ENCODE assay signal across 8 cellular contexts in the genomic region with DNA sequence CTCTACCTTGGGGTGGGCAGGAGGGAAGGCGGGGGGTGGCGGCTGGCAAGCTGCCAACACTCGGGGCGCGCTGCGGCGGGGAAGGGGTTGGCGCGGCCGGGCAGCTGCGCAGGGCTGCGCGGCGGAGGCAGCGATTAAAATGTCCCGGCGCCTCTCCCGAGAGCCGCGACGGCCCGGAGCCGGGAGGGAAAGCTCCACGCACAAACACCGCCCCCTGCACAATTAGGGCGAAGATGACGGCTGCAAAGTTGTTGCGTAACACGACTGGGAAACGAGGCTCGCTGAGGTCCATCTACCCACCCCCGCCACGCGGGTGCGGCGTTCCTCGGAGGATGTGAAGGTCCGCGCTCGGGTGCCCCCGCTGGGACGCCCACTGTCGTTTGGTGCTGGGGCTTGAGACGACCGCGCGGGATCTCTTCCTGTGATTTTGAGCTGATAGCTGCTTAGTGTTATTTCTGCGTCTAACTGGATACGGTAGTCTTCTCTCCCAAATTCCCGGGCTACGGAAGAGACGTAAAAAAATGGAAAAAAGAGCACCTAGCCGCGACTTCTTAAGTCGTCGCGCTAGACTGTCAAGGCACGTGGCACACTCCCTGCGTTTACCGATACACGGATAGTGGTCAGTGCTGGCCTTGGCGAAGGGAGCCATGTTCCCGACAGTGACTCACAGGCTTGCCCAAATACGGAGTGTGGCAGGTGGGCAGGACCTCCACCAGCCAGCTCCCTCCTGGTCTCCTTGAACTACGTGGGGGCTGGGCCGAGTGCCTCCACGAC. TPM values are rescaled to one million over a fixed set of nuclear protein-coding genes. Genes with fewer than 3 reads are reported as not detected.
DNase-seq lines count a peak whose midpoint lies in the region; ATAC-seq and TF ChIP-seq lines count a peak whose summit lies in the region.

No MANE protein-coding gene starts in this region.

- no peaks in the 10 kb centered on the region; the same call in 1 of the 2 replicates for H3K4me1 ChIP-seq in SJCRH30
- H3K4me1 ChIP-seq in thymus (ENCODE audit: control insufficient read depth, insufficient read depth, low read length): peaks cover 15% of the 10 kb centered on the region

- no peaks in the 10 kb centered on the region for H3K9me3 Mint-ChIP-seq in activated naive CD8-positive, alpha-beta T cell treated with anti-CD3 and anti-CD28 coated beads for 36 hours
- H3K9me3 Mint-ChIP-seq in glutamatergic neuron (ENCODE audit: unreplicated experiment): peaks cover 25% of the 10 kb centered on the region

- peak overlapping the region; percentile 76 for H3K27ac Mint-ChIP-seq in activated naive CD8-positive, alpha-beta T cell treated with anti-CD3 and anti-CD28 coated beads for 36 hours
- H3K27ac Mint-ChIP-seq in glutamatergic neuron (ENCODE audit: unreplicated experiment): peak overlapping the region; percentile 84

- DNase-seq in NCI-H2081 (lab: John Stamatoyannopoulos, UW) (peak; percentile 18 to 49), NCI-H2081 treated with DMSO at 0.1 percent for 48 hours (lab: John Stamatoyannopoulos, UW) (no peak), SJCRH30 (peak; percentile 59 to 67), glutamatergic neuron (peak; percentile 56), occipital lobe (lab: John Stamatoyannopoulos, UW) (peak; percentile 68)
- peak; percentile 65 for DNase-seq in activated naive CD8-positive, alpha-beta T cell treated with anti-CD3 and anti-CD28 coated beads for 36 hours

- peaks cover 45% of the 10 kb centered on the region for H3K4me1 Mint-ChIP-seq in activated naive CD8-positive, alpha-beta T cell treated with anti-CD3 and anti-CD28 coated beads for 36 hours
- H3K4me1 Mint-ChIP-seq in glutamatergic neuron (ENCODE audit: low read depth, unreplicated experiment): peaks cover 18% of the 10 kb centered on the region

- peaks cover 45% of the 10 kb centered on the region for H3K27me3 Mint-ChIP-seq in activated naive CD8-positive, alpha-beta T cell treated with anti-CD3 and anti-CD28 coated beads for 36 hours
- peaks cover 28% of the 10 kb centered on the region for H3K27me3 Mint-ChIP-seq in glutamatergic neuron (ENCODE audit: unreplicated experiment)

- H3K4me3 Mint-ChIP-seq in activated naive CD8-positive, alpha-beta T cell treated with anti-CD3 and anti-CD28 coated beads for 36 hours: peak overlapping the region; percentile 81
- H3K4me3 Mint-ChIP-seq in glutamatergic neuron (ENCODE audit: unreplicated experiment): peak overlapping the region; percentile 96

- peak overlapping the region; percentile 95 for H3K4me3 ChIP-seq in SJCRH30
- H3K4me3 ChIP-seq in thymus (ENCODE audit: low read length): peak overlapping the region; percentile 83

- ATAC-seq in HG03196 (IDR thresholded peaks at IDR 0.05; ENCODE audit: unreplicated experiment): peak; percentile 12

- peaks cover 8% of the 10 kb centered on the region for H3K36me3 Mint-ChIP-seq in activated naive CD8-positive, alpha-beta T cell treated with anti-CD3 and anti-CD28 coated beads for 36 hours
- peaks cover 5% of the 10 kb centered on the region for H3K36me3 Mint-ChIP-seq in glutamatergic neuron (ENCODE audit: unreplicated experiment)

- peak overlapping the region; percentile 57 for H3K27ac ChIP-seq in SJCRH30
- H3K27ac ChIP-seq in thymus (ENCODE audit: low read depth): peak overlapping the region; percentile 89

- TF ChIP-seq CTCF in glutamatergic neuron (IDR thresholded peaks at IDR 0.05; ENCODE audit: partially characterized antibody, unreplicated experiment): no peak

- H3K36me3 ChIP-seq in SJCRH30: no peaks in the 10 kb centered on the region
- H3K36me3 ChIP-seq in thymus (ENCODE audit: control insufficient read depth, insufficient read depth): no peaks in the 10 kb centered on the region

- H3K27me3 ChIP-seq in SJCRH30 (no peaks in the 10 kb centered on the region), thymus (ENCODE audit: control insufficient read depth, insufficient read depth) (peaks cover 68% of the 10 kb centered on the region)

- WGBS in thymus: 2% methylated on average over 67 of the region's 67 CpGs

- H3K9me3 ChIP-seq in SJCRH30 (replicated peaks): no peaks in the 10 kb centered on the region
- no peaks in the 10 kb centered on the region for H3K9me3 ChIP-seq in thymus (ENCODE audit: control insufficient read depth)

RNA-seq across cellular contexts. Expression of a gene that starts 1.0 kb away (rescaled TPM):
- total RNA-seq in SJCRH30 (2014; rRNA removed; shearing (Covaris generic)): 7.3 and 9.2 TPM in 2 replicates
- total RNA-seq in activated naive CD8-positive, alpha-beta T cell treated with anti-CD3 and anti-CD28 coated beads for 36 hours: 10 to 100 TPM; 23.8 to 25.7 TPM
- 32.4 TPM for total RNA-seq in glutamatergic neuron (ENCODE audit: unreplicated experiment)
- total RNA-seq in occipital lobe: 31.4 TPM
- polyA plus RNA-seq in thymus: 54.6 TPM
